ENCODE assay signal across 12 cellular contexts in genomic region chr5:88952344-88952743, GRCh38.
DNase-seq lines count a peak whose midpoint lies in the region; ATAC-seq, FAIRE-seq and TF ChIP-seq lines count a peak whose summit lies in the region.
"Had no signal": no experiment of that assay in that cellular context is flagged by ENCODE, and none has a peak within 500 bp of the region (broad histone marks: within the 10 kb centered on the region; RNA-seq: fewer than 3 reads in every experiment).

No MANE protein-coding gene starts in this region.

- H3K4me1 ChIP-seq in stomach smooth muscle (ENCODE audit: control insufficient read depth, insufficient read depth, low read length) (peaks cover 6% of the 10 kb centered on the region), right lobe of liver (no peaks in the 10 kb centered on the region), kidney (ENCODE audit: control insufficient read depth in 1 of 2, insufficient read depth in 1 of 2, low read depth in 1 of 2, low read length in 2 of 2) (no peaks in the 10 kb centered on the region)

- 59% methylated on average over 2 of the region's 2 CpGs for WGBS in right lobe of liver (ENCODE audit: insufficient coverage, low coverage, low lambda C conversion rate, missing lambda C conversion rate)

- H3K9me3 ChIP-seq in stomach smooth muscle (ENCODE audit: control insufficient read depth in 2 of 2, low read length in 2 of 2) = no peaks in the 10 kb centered on the region
- H3K9me3 ChIP-seq in right lobe of liver = no peaks in the 10 kb centered on the region
- H3K9me3 ChIP-seq in kidney (ENCODE audit: control insufficient read depth in 1 of 2, low read length in 2 of 2) = no peaks in the 10 kb centered on the region

- no peaks in the 10 kb centered on the region for H3K27me3 ChIP-seq in bronchial epithelial cell (ENCODE audit: control insufficient read depth, insufficient read depth, low read length)
- H3K27me3 ChIP-seq in stomach smooth muscle (ENCODE audit: control insufficient read depth in 1 of 2, insufficient read depth in 2 of 2, low read length in 2 of 2) = no peaks in the 10 kb centered on the region
- no peaks in the 10 kb centered on the region for H3K27me3 ChIP-seq in right lobe of liver

- no peak for ATAC-seq in right lobe of liver
- no peak for ATAC-seq in GM18498 (IDR thresholded peaks at IDR 0.05; ENCODE audit: unreplicated experiment)
- ATAC-seq: activated T-helper 17 cell treated with anti-CD3 and anti-CD28 coated beads, Interleukin-2, amount 50 U/mL, for 72 hours had no signal

- TF ChIP-seq CTCF in bronchial epithelial cell (IDR thresholded peaks at IDR 0.05; ENCODE audit: insufficient read depth, low read length, severe bottlenecking) = no peak
- no peak for TF ChIP-seq CTCF in right lobe of liver (IDR thresholded peaks at IDR 0.05)
- TF ChIP-seq CTCF in kidney (IDR thresholded peaks at IDR 0.05; ENCODE audit: borderline replicate concordance, extremely low read depth, insufficient read depth) = no peak

- H3K36me3 ChIP-seq in bronchial epithelial cell (ENCODE audit: control insufficient read depth, insufficient read depth, low read length) = no peaks in the 10 kb centered on the region
- no peaks in the 10 kb centered on the region for H3K36me3 ChIP-seq in stomach smooth muscle (ENCODE audit: control insufficient read depth in 2 of 2, insufficient read depth in 2 of 2, low read length in 2 of 2)
- H3K36me3 ChIP-seq in right lobe of liver = no peaks in the 10 kb centered on the region
- H3K36me3 ChIP-seq in kidney (ENCODE audit: control insufficient read depth in 1 of 2, insufficient read depth in 2 of 2, low read length in 2 of 2) = no peaks in the 10 kb centered on the region

- H3K9ac ChIP-seq in stomach smooth muscle (ENCODE audit: low read length in 2 of 2) = peak overlapping the region in 1 of 2 donors; percentile 1
- no peak overlapping the region for H3K9ac ChIP-seq in kidney (ENCODE audit: low read length in 2 of 2)

- FAIRE-seq in bronchial epithelial cell (lab: Jason Lieb, UNC) (no peak), kidney (lab: Jason Lieb, UNC) (no peak)
- FAIRE-seq: TTC549 had no signal

- intact Hi-C loops in right lobe of liver (cut with DNase I) (no loop called here), kidney (cut with DNase I) (no loop called here)

- TF ChIP-seq POLR2A in right lobe of liver (IDR thresholded peaks at IDR 0.05) = no peak

- H3K27ac ChIP-seq in stomach smooth muscle (ENCODE audit: low read length) (no peak overlapping the region), right lobe of liver (no peak overlapping the region), kidney (ENCODE audit: low read depth in 2 of 2, low read length in 2 of 2) (no peak overlapping the region)

- DNase-seq in LHCN-M2 (ENCODE audit: low read depth) = peak; percentile 77
- peak; percentile 51 for DNase-seq in NCI-H2171 treated with DMSO at 0.1 percent for 48 hours (lab: John Stamatoyannopoulos, UW)
- peak; percentile 43 for DNase-seq in bronchial epithelial cell (ENCODE audit: low read depth)
- no peak for DNase-seq in right lobe of liver
- no peak for DNase-seq in kidney
- DNase-seq: effector memory CD4-positive, alpha-beta T cell; NCI-H226; posterior cingulate gyrus had no signal

- H3K4me3 ChIP-seq in bronchial epithelial cell (ENCODE audit: low read depth, low read length) (no peak overlapping the region), stomach smooth muscle (ENCODE audit: low read length in 2 of 2) (peak overlapping the region; percentile 36 to 56), right lobe of liver (no peak overlapping the region), kidney (ENCODE audit: low read length in 2 of 2) (no peak overlapping the region)

Comparison
In these comparisons a context has a peak if more than half of its experiments do, and no peak if none do; other contexts are left out.
1. DNase-seq: peak in LHCN-M2 (single experiment), NCI-H2171 treated with DMSO at 0.1 percent for 48 hours (single experiment) and bronchial epithelial cell (single experiment); none in right lobe of liver (0 of 3) and kidney (single experiment).
2. H3K4me3 ChIP-seq: peak in stomach smooth muscle (2 of 2); none in bronchial epithelial cell (single experiment), right lobe of liver (0 of 3) and kidney (0 of 2).